ENCODE assay signal across 8 cellular contexts in genomic region chr12:110245278-110245868, GRCh38. TPM values are rescaled to one million over a fixed set of nuclear protein-coding genes. Genes with fewer than 3 reads are reported as not detected.
DNase-seq lines count a peak whose midpoint lies in the region; ATAC-seq and TF ChIP-seq lines count a peak whose summit lies in the region.

No MANE protein-coding gene starts in this region.

- H3K27ac Mint-ChIP-seq in stimulated activated memory B cell treated with anti-CD40 and anti-IgM and Interleukin-4, amounts not matched to agents 10 μg/mL and 1 μg/mL and 100 μg/mL, for 72 hours, result no peak overlapping the region

- no peaks in the 10 kb centered on the region for H3K9me3 ChIP-seq in Panc1 (ENCODE audit: control insufficient read depth, insufficient read depth, low read depth, low read length)
- no peaks in the 10 kb centered on the region for H3K9me3 ChIP-seq in uterus

- H3K36me3 ChIP-seq in Panc1 (ENCODE audit: control insufficient read depth, insufficient read depth, low read length) (no peaks in the 10 kb centered on the region), uterus (no peaks in the 10 kb centered on the region)

- H3K27ac ChIP-seq in Panc1 (ENCODE audit: low read length) (no peak overlapping the region), uterus (peak overlapping the region in 1 of 2 donors; percentile 34)

- ATAC-seq in GM18498 (IDR thresholded peaks at IDR 0.05; ENCODE audit: unreplicated experiment) (peak; percentile 50), Panc1 (peak; percentile 74)
- peak; percentile 77 for ATAC-seq in stimulated activated memory B cell treated with anti-CD40 and anti-IgM and Interleukin-4, amounts not matched to agents 10 μg/mL and 1 μg/mL and 100 μg/mL, for 72 hours

- POLR2A ChIA-PET in Panc1 (lab: Charles Lee), result interaction anchor here (0.6 kb wide), 1 partner anchor 13 kb away, joined by 6 read pairs; no protein-coding TSS in a partner anchor

- no TSS peak for BruUV-seq in Panc1 (replicated peaks; lab: Mats Ljungman, UMichigan)

- DNase-seq in Panc1 (ENCODE audit: low read depth, low spot score), result no peak
- DNase-seq in activated effector memory CD4-positive, alpha-beta T cell treated with anti-CD3 and anti-CD28 coated beads, Interleukin-2, amount 50 U/mL, for 16 hours, result peak; percentile 82
- peak; percentile 65 for DNase-seq in iPS-NIHi7 (ENCODE audit: extremely low spot score)
- no peak for DNase-seq in DMS79 (lab: John Stamatoyannopoulos, UW)
- no peak for DNase-seq in uterus
- DNase-seq in LoVo (ENCODE audit: low spot score), result no peak

- no peaks in the 10 kb centered on the region for H3K9me3 Mint-ChIP-seq in stimulated activated memory B cell treated with anti-CD40 and anti-IgM and Interleukin-4, amounts not matched to agents 10 μg/mL and 1 μg/mL and 100 μg/mL, for 72 hours

- H3K4me1 Mint-ChIP-seq in stimulated activated memory B cell treated with anti-CD40 and anti-IgM and Interleukin-4, amounts not matched to agents 10 μg/mL and 1 μg/mL and 100 μg/mL, for 72 hours, result peaks cover 8% of the 10 kb centered on the region

- H3K27me3 Mint-ChIP-seq in stimulated activated memory B cell treated with anti-CD40 and anti-IgM and Interleukin-4, amounts not matched to agents 10 μg/mL and 1 μg/mL and 100 μg/mL, for 72 hours, result peaks cover 12% of the 10 kb centered on the region

- no peak for TF ChIP-seq POLR2A in uterus (IDR thresholded peaks at IDR 0.05)

- TF ChIP-seq CTCF in Panc1 (IDR thresholded peaks at IDR 0.05), result no peak; the same call in 1 of the 2 replicates
- no peak for TF ChIP-seq CTCF in uterus (IDR thresholded peaks at IDR 0.05)

- H3K4me1 ChIP-seq in Panc1 (ENCODE audit: control insufficient read depth, insufficient read depth, low read length) (no peaks in the 10 kb centered on the region), uterus (no peaks in the 10 kb centered on the region)

- in situ Hi-C loops in Panc1 (cut with HindIII; ENCODE audit: low pct_unique_long_range_greater_than_20kb, low sequenced_read_pairs), result no loop called here

- CTCF ChIA-PET in Panc1 (lab: Charles Lee), result no interaction called here

- no peak overlapping the region for H3K4me3 Mint-ChIP-seq in stimulated activated memory B cell treated with anti-CD40 and anti-IgM and Interleukin-4, amounts not matched to agents 10 μg/mL and 1 μg/mL and 100 μg/mL, for 72 hours

- no peaks in the 10 kb centered on the region for H3K36me3 Mint-ChIP-seq in stimulated activated memory B cell treated with anti-CD40 and anti-IgM and Interleukin-4, amounts not matched to agents 10 μg/mL and 1 μg/mL and 100 μg/mL, for 72 hours

- H3K27me3 ChIP-seq in Panc1 (ENCODE audit: control insufficient read depth, insufficient read depth, low read length), result no peaks in the 10 kb centered on the region
- no peaks in the 10 kb centered on the region for H3K27me3 ChIP-seq in uterus

- intact Hi-C loops in Panc1 (cut with micrococcal nuclease; ENCODE audit: unreplicated experiment) (no loop called here), uterus (cut with DNase I; ENCODE audit: low total_unique reads) (no loop called here)

- H3K4me3 ChIP-seq in Panc1 (ENCODE audit: low read depth in 2 of 2, low read length in 2 of 2) (no peak overlapping the region), uterus (no peak overlapping the region)

RNA-seq across cellular contexts. Expression of gene ATP2A2, which starts 35.7 kb away (rescaled TPM):
- 286 TPM for total RNA-seq in Panc1 (2021; ENCODE audit: unreplicated experiment)
- polyA plus RNA-seq in Panc1 (2012; ENCODE audit: insufficient read length), result 181 TPM
- 100 to 1,000 TPM in 2 of 4 donors, 10 to 100 TPM in 2; 61.5 to 173 (median 97.9) TPM for total RNA-seq in uterus

Comparison
In these comparisons a context has a peak if more than half of its experiments do, and no peak if none do; other contexts are left out.
1. DNase-seq: peak in activated effector memory CD4-positive, alpha-beta T cell treated with anti-CD3 and anti-CD28 coated beads, Interleukin-2, amount 50 U/mL, for 16 hours (single experiment) and iPS-NIHi7 (single experiment); none in Panc1 (single experiment), DMS79 (single experiment), uterus (0 of 2) and LoVo (single experiment).
2. Peak in every context shown above with its lines, with median percentiles within 50 percentile points of each other: ATAC-seq.